ENCODE assay signal across 1 cellular context in genomic region chr14:60980811-60981625, GRCh38.
A peak's percentile ranks its signal among the peaks of the same experiment; 100 is the strongest.
TF ChIP-seq lines count a peak whose summit lies in the region.

Gene SLC38A6 (plus strand): TSS chr14:60981245. CDS start chr14:60981278, 33 bp downstream.
Gene TRMT5 (minus strand): TSS chr14:60981079. CDS start chr14:60980973, 106 bp downstream.

TF ChIP-seq in HepG2, 621 proteins besides CTCF, POLR2A, EP300 and RAD21 (continued from another document and continues in another):
- TF ChIP-seq, protein P1, sequence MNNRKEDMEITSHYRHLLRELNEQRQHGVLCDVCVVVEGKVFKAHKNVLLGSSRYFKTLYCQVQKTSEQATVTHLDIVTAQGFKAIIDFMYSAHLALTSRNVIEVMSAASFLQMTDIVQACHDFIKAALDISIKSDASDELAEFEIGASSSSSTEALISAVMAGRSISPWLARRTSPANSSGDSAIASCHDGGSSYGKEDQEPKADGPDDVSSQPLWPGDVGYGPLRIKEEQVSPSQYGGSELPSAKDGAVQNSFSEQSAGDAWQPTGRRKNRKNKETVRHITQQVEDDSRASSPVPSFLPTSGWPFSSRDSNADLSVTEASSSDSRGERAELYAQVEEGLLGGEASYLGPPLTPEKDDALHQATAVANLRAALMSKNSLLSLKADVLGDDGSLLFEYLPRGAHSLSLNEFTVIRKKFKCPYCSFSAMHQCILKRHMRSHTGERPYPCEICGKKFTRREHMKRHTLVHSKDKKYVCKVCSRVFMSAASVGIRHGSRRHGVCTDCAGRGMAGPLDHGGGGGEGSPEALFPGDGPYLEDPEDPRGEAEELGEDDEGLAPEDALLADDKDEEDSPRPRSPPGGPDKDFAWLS (CRISPR knock-in tag; IDR thresholded peaks at IDR 0.05; ENCODE audit: borderline replicate concordance) = no peak
- TF ChIP-seq GLMP (CRISPR knock-in tag; IDR thresholded peaks at IDR 0.05; ENCODE audit: borderline replicate concordance) = no peak
- TF ChIP-seq, protein P2, sequence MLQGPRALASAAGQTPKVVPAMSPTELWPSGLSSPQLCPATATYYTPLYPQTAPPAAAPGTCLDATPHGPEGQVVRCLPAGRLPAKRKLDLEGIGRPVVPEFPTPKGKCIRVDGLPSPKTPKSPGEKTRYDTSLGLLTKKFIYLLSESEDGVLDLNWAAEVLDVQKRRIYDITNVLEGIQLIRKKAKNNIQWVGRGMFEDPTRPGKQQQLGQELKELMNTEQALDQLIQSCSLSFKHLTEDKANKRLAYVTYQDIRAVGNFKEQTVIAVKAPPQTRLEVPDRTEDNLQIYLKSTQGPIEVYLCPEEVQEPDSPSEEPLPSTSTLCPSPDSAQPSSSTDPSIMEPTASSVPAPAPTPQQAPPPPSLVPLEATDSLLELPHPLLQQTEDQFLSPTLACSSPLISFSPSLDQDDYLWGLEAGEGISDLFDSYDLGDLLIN (CRISPR knock-in tag; IDR thresholded peaks at IDR 0.05; ENCODE audit: borderline replicate concordance) = no peak
- TF ChIP-seq ISL2 (CRISPR knock-in tag; IDR thresholded peaks at IDR 0.05) = no peak
- peak; percentile 36; the same call in 1 of the 2 replicates for TF ChIP-seq NFKB2 (CRISPR knock-in tag; IDR thresholded peaks at IDR 0.05; ENCODE audit: borderline replicate concordance)
- TF ChIP-seq KAT8 (CRISPR knock-in tag; IDR thresholded peaks at IDR 0.05) = peak; percentile 97
- peak; percentile 98 for TF ChIP-seq HNRNPLL (IDR thresholded peaks at IDR 0.05; ENCODE audit: low read depth, low read length, poor library complexity, severe bottlenecking)
- TF ChIP-seq HNRNPK (IDR thresholded peaks at IDR 0.05; ENCODE audit: low read depth, low read length, poor library complexity, severe bottlenecking) = no peak
- peak; percentile 14; the same call in 1 of the 2 replicates for TF ChIP-seq NR2F6 (IDR thresholded peaks at IDR 0.05)
- TF ChIP-seq NR2F6 (CRISPR knock-in tag; IDR thresholded peaks at IDR 0.05) = peak; percentile 51
- TF ChIP-seq STAT5B (CRISPR knock-in tag; IDR thresholded peaks at IDR 0.05) = no peak
- 0 out of 2 replicates have a peak, but pooled peaks have one; percentile 56 for TF ChIP-seq ZBTB8A (CRISPR knock-in tag; IDR thresholded peaks at IDR 0.05; ENCODE audit: borderline replicate concordance, low read depth)
- TF ChIP-seq ZZZ3 (CRISPR knock-in tag; IDR thresholded peaks at IDR 0.05; ENCODE audit: borderline replicate concordance) = no peak; the same call in 1 of the 2 replicates
- TF ChIP-seq ZIK1 (CRISPR knock-in tag; IDR thresholded peaks at IDR 0.05; ENCODE audit: borderline replicate concordance, low read depth) = 0 out of 2 replicates have a peak, but pooled peaks have one; percentile 29
- no peak for TF ChIP-seq ZBTB44 (CRISPR knock-in tag; IDR thresholded peaks at IDR 0.05)
- TF ChIP-seq SETDB1 (CRISPR knock-in tag; IDR thresholded peaks at IDR 0.05; ENCODE audit: borderline replicate concordance) = no peak
- no peak for TF ChIP-seq ZFP1 (CRISPR knock-in tag; IDR thresholded peaks at IDR 0.05)
- TF ChIP-seq HNRNPL (IDR thresholded peaks at IDR 0.05; ENCODE audit: low read depth, low read length) = peak; percentile 67; the same call in 1 of the 2 replicates
- 0 out of 2 replicates have a peak, but pooled peaks have one; percentile 16 for TF ChIP-seq MIER3 (CRISPR knock-in tag; IDR thresholded peaks at IDR 0.05; ENCODE audit: borderline replicate concordance)
- no peak for TF ChIP-seq MBD4 (IDR thresholded peaks at IDR 0.05; ENCODE audit: borderline replicate concordance, low read length)
- peak; percentile 91 for TF ChIP-seq ZFP91 (CRISPR knock-in tag; IDR thresholded peaks at IDR 0.05; ENCODE audit: borderline replicate concordance)
- no peak for TF ChIP-seq ZNF136 (CRISPR knock-in tag; IDR thresholded peaks at IDR 0.05; ENCODE audit: low read depth)
- TF ChIP-seq, protein P3, sequence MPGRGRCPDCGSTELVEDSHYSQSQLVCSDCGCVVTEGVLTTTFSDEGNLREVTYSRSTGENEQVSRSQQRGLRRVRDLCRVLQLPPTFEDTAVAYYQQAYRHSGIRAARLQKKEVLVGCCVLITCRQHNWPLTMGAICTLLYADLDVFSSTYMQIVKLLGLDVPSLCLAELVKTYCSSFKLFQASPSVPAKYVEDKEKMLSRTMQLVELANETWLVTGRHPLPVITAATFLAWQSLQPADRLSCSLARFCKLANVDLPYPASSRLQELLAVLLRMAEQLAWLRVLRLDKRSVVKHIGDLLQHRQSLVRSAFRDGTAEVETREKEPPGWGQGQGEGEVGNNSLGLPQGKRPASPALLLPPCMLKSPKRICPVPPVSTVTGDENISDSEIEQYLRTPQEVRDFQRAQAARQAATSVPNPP (CRISPR knock-in tag; IDR thresholded peaks at IDR 0.05) = no peak
- TF ChIP-seq ZNF784 (CRISPR knock-in tag; IDR thresholded peaks at IDR 0.05; ENCODE audit: borderline replicate concordance) = no peak
- no peak for TF ChIP-seq ZNF382 (CRISPR knock-in tag; IDR thresholded peaks at IDR 0.05; ENCODE audit: borderline replicate concordance)
- 0 out of 2 replicates have a peak, but pooled peaks have one; percentile 58 for TF ChIP-seq ZNF138 (CRISPR knock-in tag; IDR thresholded peaks at IDR 0.05; ENCODE audit: low read depth)
- peak; percentile 66; the same call in 1 of the 2 replicates for TF ChIP-seq ZMAT3 (CRISPR knock-in tag; conservative IDR thresholded peaks at IDR 0.05)
- no peak for TF ChIP-seq ZNF432 (CRISPR knock-in tag; IDR thresholded peaks at IDR 0.05; ENCODE audit: borderline replicate concordance)
- peak; percentile 73; the same call in 1 of the 2 replicates for TF ChIP-seq ZNF713 (CRISPR knock-in tag; IDR thresholded peaks at IDR 0.05)
- TF ChIP-seq ZNF629 (CRISPR knock-in tag; conservative IDR thresholded peaks at IDR 0.05) = no peak
- TF ChIP-seq RFX5 (IDR thresholded peaks at IDR 0.05; ENCODE audit: low read depth, low read length) = 0 out of 2 replicates have a peak, but pooled peaks have one; percentile 12
- TF ChIP-seq ZNF329 (CRISPR knock-in tag; IDR thresholded peaks at IDR 0.05; ENCODE audit: low read depth) = 0 out of 2 replicates have a peak, but pooled peaks have one; percentile 30
- peak; percentile 75 for TF ChIP-seq TAF1 (CRISPR knock-in tag; IDR thresholded peaks at IDR 0.05)
- no peak; the same call in 1 of the 2 replicates for TF ChIP-seq ZNF230 (CRISPR knock-in tag; IDR thresholded peaks at IDR 0.05)
- no peak for TF ChIP-seq NFE2 (CRISPR knock-in tag; IDR thresholded peaks at IDR 0.05)
- TF ChIP-seq ZBTB1 (CRISPR knock-in tag; IDR thresholded peaks at IDR 0.05; ENCODE audit: borderline replicate concordance) = no peak
- TF ChIP-seq, protein P4, sequence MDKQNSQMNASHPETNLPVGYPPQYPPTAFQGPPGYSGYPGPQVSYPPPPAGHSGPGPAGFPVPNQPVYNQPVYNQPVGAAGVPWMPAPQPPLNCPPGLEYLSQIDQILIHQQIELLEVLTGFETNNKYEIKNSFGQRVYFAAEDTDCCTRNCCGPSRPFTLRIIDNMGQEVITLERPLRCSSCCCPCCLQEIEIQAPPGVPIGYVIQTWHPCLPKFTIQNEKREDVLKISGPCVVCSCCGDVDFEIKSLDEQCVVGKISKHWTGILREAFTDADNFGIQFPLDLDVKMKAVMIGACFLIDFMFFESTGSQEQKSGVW (CRISPR knock-in tag; IDR thresholded peaks at IDR 0.05; ENCODE audit: borderline replicate concordance) = no peak
- TF ChIP-seq IRF2 (CRISPR knock-in tag; IDR thresholded peaks at IDR 0.05) = peak; percentile 86
- TF ChIP-seq PCBP1 (IDR thresholded peaks at IDR 0.05; ENCODE audit: borderline replicate concordance, low read depth, low read length) = 0 out of 2 replicates have a peak, but pooled peaks have one; percentile 52
- TF ChIP-seq PAX8 (CRISPR knock-in tag; IDR thresholded peaks at IDR 0.05; ENCODE audit: borderline replicate concordance) = no peak
- TF ChIP-seq ATF7 (IDR thresholded peaks at IDR 0.05) = peak; percentile 98
- peak; percentile 88 for TF ChIP-seq ATF7 (CRISPR knock-in tag; IDR thresholded peaks at IDR 0.05)
- TF ChIP-seq RBM22 (optimal IDR thresholded peaks at IDR 0.05; ENCODE audit: low read length) = no peak
- TF ChIP-seq HMG20A (CRISPR knock-in tag; IDR thresholded peaks at IDR 0.05; ENCODE audit: borderline replicate concordance) = no peak
- no peak; the same call in 1 of the 2 replicates for TF ChIP-seq ZBTB3 (CRISPR knock-in tag; IDR thresholded peaks at IDR 0.05; ENCODE audit: borderline replicate concordance, low read depth)
- TF ChIP-seq EZH2 (conservative IDR thresholded peaks at IDR 0.05; ENCODE audit: low read depth, low read length) = no peak
- TF ChIP-seq, protein P5, sequence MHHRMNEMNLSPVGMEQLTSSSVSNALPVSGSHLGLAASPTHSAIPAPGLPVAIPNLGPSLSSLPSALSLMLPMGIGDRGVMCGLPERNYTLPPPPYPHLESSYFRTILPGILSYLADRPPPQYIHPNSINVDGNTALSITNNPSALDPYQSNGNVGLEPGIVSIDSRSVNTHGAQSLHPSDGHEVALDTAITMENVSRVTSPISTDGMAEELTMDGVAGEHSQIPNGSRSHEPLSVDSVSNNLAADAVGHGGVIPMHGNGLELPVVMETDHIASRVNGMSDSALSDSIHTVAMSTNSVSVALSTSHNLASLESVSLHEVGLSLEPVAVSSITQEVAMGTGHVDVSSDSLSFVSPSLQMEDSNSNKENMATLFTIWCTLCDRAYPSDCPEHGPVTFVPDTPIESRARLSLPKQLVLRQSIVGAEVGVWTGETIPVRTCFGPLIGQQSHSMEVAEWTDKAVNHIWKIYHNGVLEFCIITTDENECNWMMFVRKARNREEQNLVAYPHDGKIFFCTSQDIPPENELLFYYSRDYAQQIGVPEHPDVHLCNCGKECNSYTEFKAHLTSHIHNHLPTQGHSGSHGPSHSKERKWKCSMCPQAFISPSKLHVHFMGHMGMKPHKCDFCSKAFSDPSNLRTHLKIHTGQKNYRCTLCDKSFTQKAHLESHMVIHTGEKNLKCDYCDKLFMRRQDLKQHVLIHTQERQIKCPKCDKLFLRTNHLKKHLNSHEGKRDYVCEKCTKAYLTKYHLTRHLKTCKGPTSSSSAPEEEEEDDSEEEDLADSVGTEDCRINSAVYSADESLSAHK (CRISPR knock-in tag; IDR thresholded peaks at IDR 0.05; ENCODE audit: borderline replicate concordance) = no peak
- TF ChIP-seq ZNF101 (CRISPR knock-in tag; IDR thresholded peaks at IDR 0.05; ENCODE audit: borderline replicate concordance, low read depth) = no peak
- no peak for TF ChIP-seq SRSF4 (IDR thresholded peaks at IDR 0.05; ENCODE audit: low read depth, low read length, poor library complexity, severe bottlenecking)
